Comparison of ENCODE assay signal across 1 cellular context in genomic region chr16:85221081-85221809, GRCh38.
TF ChIP-seq lines count a peak whose summit lies in the region.

No MANE protein-coding gene starts in this region.

TF ChIP-seq in GM23338, 12 proteins besides CTCF, POLR2A, EP300 and RAD21:
- TF ChIP-seq EZH2 (IDR thresholded peaks at IDR 0.05; ENCODE audit: low read depth, unreplicated experiment), result no peak
- no peak for TF ChIP-seq POLR2AphosphoS5 (IDR thresholded peaks at IDR 0.05; ENCODE audit: low read depth)
